ENCODE assay signal across 8 cellular contexts in genomic region chr1:56578664-56578962, GRCh38. TPM values are rescaled to one million over a fixed set of nuclear protein-coding genes. Genes with fewer than 3 reads are reported as not detected.
A peak's percentile ranks its signal among the peaks of the same experiment; 100 is the strongest.
DNase-seq lines count a peak whose midpoint lies in the region; ATAC-seq lines count a peak whose summit lies in the region.

No MANE protein-coding gene starts in this region.

- H3K4me3 Mint-ChIP-seq in activated CD4-positive, alpha-beta T cell treated with anti-CD3 and anti-CD28 coated beads, Interleukin-2, amount 10 ng/mL, durations not matched to agents 24 days and 14 days, result peak overlapping the region; percentile 79
- H3K4me3 Mint-ChIP-seq in activated CD4-positive, alpha-beta memory T cell treated with anti-CD3 and anti-CD28 coated beads, Interleukin-2, amount 10 ng/mL, durations not matched to agents 7 days and 5 days, result peak overlapping the region; percentile 52

- H3K27me3 ChIP-seq in skeletal muscle tissue (ENCODE audit: control insufficient read depth in 3 of 3, insufficient read depth in 3 of 3, low read length in 3 of 3), result no peaks in the 10 kb centered on the region

- POLR2A ChIA-PET in activated CD4-positive, alpha-beta memory T cell treated with anti-CD3 and anti-CD28 coated beads, Interleukin-2, amount 10 ng/mL, durations not matched to agents 7 days and 5 days (lab: Charles Lee), result no interaction called here

- H3K9ac ChIP-seq in skeletal muscle tissue (ENCODE audit: low read depth in 1 of 3, low read length in 3 of 3), result peak overlapping the region; percentile 87 to 95 (median 95)

- H3K36me3 ChIP-seq in skeletal muscle tissue (ENCODE audit: control insufficient read depth in 3 of 3, insufficient read depth in 3 of 3, low read length in 3 of 3), result no peaks in the 10 kb centered on the region

- no peaks in the 10 kb centered on the region for H3K9me3 Mint-ChIP-seq in activated CD4-positive, alpha-beta T cell treated with anti-CD3 and anti-CD28 coated beads, Interleukin-2, amount 10 ng/mL, durations not matched to agents 24 days and 14 days
- H3K9me3 Mint-ChIP-seq in activated CD4-positive, alpha-beta memory T cell treated with anti-CD3 and anti-CD28 coated beads, Interleukin-2, amount 10 ng/mL, durations not matched to agents 7 days and 5 days, result no peaks in the 10 kb centered on the region

- no peak overlapping the region for H3K27ac Mint-ChIP-seq in activated CD4-positive, alpha-beta T cell treated with anti-CD3 and anti-CD28 coated beads, Interleukin-2, amount 10 ng/mL, durations not matched to agents 24 days and 14 days
- no peak overlapping the region for H3K27ac Mint-ChIP-seq in activated CD4-positive, alpha-beta memory T cell treated with anti-CD3 and anti-CD28 coated beads, Interleukin-2, amount 10 ng/mL, durations not matched to agents 7 days and 5 days

- H3K4me3 ChIP-seq in skeletal muscle tissue (ENCODE audit: low read length in 3 of 3), result peak overlapping the region; percentile 92 to 97 (median 97)

- H3K4me1 ChIP-seq in skeletal muscle tissue (ENCODE audit: control insufficient read depth in 3 of 3, insufficient read depth in 3 of 3, low read length in 3 of 3), result peaks cover 17 to 46% (median 30%) of the 10 kb centered on the region in 3 donors

- CTCF ChIA-PET in activated CD4-positive, alpha-beta memory T cell treated with anti-CD3 and anti-CD28 coated beads, Interleukin-2, amount 10 ng/mL, durations not matched to agents 7 days and 5 days (lab: Charles Lee), result no interaction called here

- intact Hi-C loops in activated CD4-positive, alpha-beta T cell treated with anti-CD3 and anti-CD28 coated beads, Interleukin-2, amount 10 ng/mL, durations not matched to agents 24 days and 14 days (cut with micrococcal nuclease), result no loop called here
- intact Hi-C loops in left ventricle myocardium superior (cut with micrococcal nuclease), result loop anchor here (10.0 kb wide), 1 partner anchor 64 kb away; no protein-coding TSS in a partner anchor

- ATAC-seq in left ventricle myocardium superior, result peak; percentile 60
- ATAC-seq in HG03196 (IDR thresholded peaks at IDR 0.05; ENCODE audit: unreplicated experiment), result no peak

- H3K9me3 ChIP-seq in skeletal muscle tissue (ENCODE audit: control insufficient read depth in 3 of 3, low read length in 3 of 3), result no peaks in the 10 kb centered on the region

- peaks cover 3% of the 10 kb centered on the region for H3K4me1 Mint-ChIP-seq in activated CD4-positive, alpha-beta T cell treated with anti-CD3 and anti-CD28 coated beads, Interleukin-2, amount 10 ng/mL, durations not matched to agents 24 days and 14 days
- peaks cover 6% of the 10 kb centered on the region for H3K4me1 Mint-ChIP-seq in activated CD4-positive, alpha-beta memory T cell treated with anti-CD3 and anti-CD28 coated beads, Interleukin-2, amount 10 ng/mL, durations not matched to agents 7 days and 5 days

- H3K27ac ChIP-seq in skeletal muscle tissue (ENCODE audit: low read depth, low read length), result peak overlapping the region; percentile 86

- H3K27me3 Mint-ChIP-seq in activated CD4-positive, alpha-beta T cell treated with anti-CD3 and anti-CD28 coated beads, Interleukin-2, amount 10 ng/mL, durations not matched to agents 24 days and 14 days, result peaks cover 47% of the 10 kb centered on the region
- H3K27me3 Mint-ChIP-seq in activated CD4-positive, alpha-beta memory T cell treated with anti-CD3 and anti-CD28 coated beads, Interleukin-2, amount 10 ng/mL, durations not matched to agents 7 days and 5 days, result peaks cover 45% of the 10 kb centered on the region

- no peaks in the 10 kb centered on the region for H3K36me3 Mint-ChIP-seq in activated CD4-positive, alpha-beta T cell treated with anti-CD3 and anti-CD28 coated beads, Interleukin-2, amount 10 ng/mL, durations not matched to agents 24 days and 14 days (ENCODE audit: low read depth)
- H3K36me3 Mint-ChIP-seq in activated CD4-positive, alpha-beta memory T cell treated with anti-CD3 and anti-CD28 coated beads, Interleukin-2, amount 10 ng/mL, durations not matched to agents 7 days and 5 days (ENCODE audit: low read depth), result no peaks in the 10 kb centered on the region

- no peak for DNase-seq in activated CD4-positive, alpha-beta T cell treated with anti-CD3 and anti-CD28 coated beads, Interleukin-2, amount 10 ng/mL, durations not matched to agents 24 days and 14 days
- DNase-seq in activated CD4-positive, alpha-beta T cell treated with anti-CD3 and anti-CD28 coated beads for 48 hours, result no peak
- DNase-seq in activated CD4-positive, alpha-beta memory T cell treated with anti-CD3 and anti-CD28 coated beads, Interleukin-2, amount 10 ng/mL, durations not matched to agents 7 days and 5 days, result no peak
- DNase-seq in left ventricle myocardium superior (peak; percentile 63), NCI-H526 treated with DMSO at 0.1 percent for 48 hours (lab: John Stamatoyannopoulos, UW) (no peak)
- no peak for DNase-seq in stimulated activated CD4-positive, alpha-beta T cell treated with anti-CD3 and anti-CD28 coated beads, Interleukin-12 subunit alpha, Interleukin-12 subunit beta, amount 100 ng/mL, for 4 hours

RNA-seq across cellular contexts. Expression of gene PLPP3, which starts 0.8 kb away (rescaled TPM):
- total RNA-seq in activated CD4-positive, alpha-beta T cell treated with anti-CD3 and anti-CD28 coated beads, Interleukin-2, amount 10 ng/mL, durations not matched to agents 24 days and 14 days, result not detected in 2 replicates
- total RNA-seq in activated CD4-positive, alpha-beta memory T cell treated with anti-CD3 and anti-CD28 coated beads, Interleukin-2, amount 10 ng/mL, durations not matched to agents 7 days and 5 days, result not detected
- total RNA-seq in left ventricle myocardium superior (140 TPM), skeletal muscle tissue (132 TPM)

Comparison
In these comparisons a context has a peak if more than half of its experiments do, and no peak if none do; other contexts are left out.
1. RNA of gene PLPP3, which starts 0.8 kb away (total RNA-seq): 140 TPM in left ventricle myocardium superior (single experiment) and 132 TPM in skeletal muscle tissue (single experiment); not detected in activated CD4-positive, alpha-beta T cell treated with anti-CD3 and anti-CD28 coated beads, Interleukin-2, amount 10 ng/mL, durations not matched to agents 24 days and 14 days and not detected in activated CD4-positive, alpha-beta memory T cell treated with anti-CD3 and anti-CD28 coated beads, Interleukin-2, amount 10 ng/mL, durations not matched to agents 7 days and 5 days; every median in the first group is over 100 times any median in the second.